In genomic region chr3:99128205-99128604, GRCh38 we compare ENCODE assay signal across 1 cellular context.
TF ChIP-seq lines count a peak whose summit lies in the region.

No MANE protein-coding gene starts in this region.

TF ChIP-seq in HepG2, 621 proteins besides CTCF, POLR2A, EP300 and RAD21:
- TF ChIP-seq IRX3 (CRISPR knock-in tag; IDR thresholded peaks at IDR 0.05; ENCODE audit: borderline replicate concordance, low read depth) (no peak), ZMYM4 (CRISPR knock-in tag; IDR thresholded peaks at IDR 0.05) (no peak), STAT5B (CRISPR knock-in tag; IDR thresholded peaks at IDR 0.05) (no peak), ZNF17 (CRISPR knock-in tag; IDR thresholded peaks at IDR 0.05) (no peak), ZNF879 (CRISPR knock-in tag; IDR thresholded peaks at IDR 0.05) (no peak), AGO1 (IDR thresholded peaks at IDR 0.05; ENCODE audit: low read depth, low read length, poor library complexity, severe bottlenecking) (no peak), PPARG (CRISPR knock-in tag; conservative IDR thresholded peaks at IDR 0.05) (no peak), ZNF746 (CRISPR knock-in tag; IDR thresholded peaks at IDR 0.05) (no peak), CREB3 (CRISPR knock-in tag; IDR thresholded peaks at IDR 0.05) (no peak), ZNF44 (CRISPR knock-in tag; IDR thresholded peaks at IDR 0.05) (no peak), FOXO1 (CRISPR knock-in tag; IDR thresholded peaks at IDR 0.05) (no peak), ZEB1 (IDR thresholded peaks at IDR 0.05; ENCODE audit: insufficient replicate concordance, low read depth) (no peak), TRIM22 (IDR thresholded peaks at IDR 0.05) (no peak), ZNF501 (CRISPR knock-in tag; IDR thresholded peaks at IDR 0.05) (no peak), ZNF503 (CRISPR knock-in tag; IDR thresholded peaks at IDR 0.05) (no peak)
